Comparison of ENCODE assay signal across 24 cellular contexts in the genomic region with DNA sequence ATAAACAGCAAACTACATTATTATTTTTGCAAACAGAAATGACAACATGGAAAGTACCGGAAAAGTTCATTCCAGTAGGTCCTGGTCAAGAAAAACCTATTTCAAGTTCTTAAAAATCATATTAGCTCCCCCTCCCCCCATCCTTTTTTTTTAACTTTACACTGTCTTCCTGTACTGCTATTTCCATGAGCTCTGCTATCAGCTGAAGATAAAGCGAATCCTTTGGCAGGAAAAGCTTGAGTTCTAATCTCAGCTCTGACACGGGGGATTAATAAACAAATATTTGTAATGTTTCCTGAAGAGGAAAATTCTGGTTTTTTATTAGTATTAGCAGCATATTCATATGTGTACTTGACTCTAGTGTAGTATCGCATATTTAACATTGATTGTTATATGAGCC.
"Had no signal": no experiment of that assay in that cellular context is flagged by ENCODE, and none has a peak within 500 bp of the region (broad histone marks: within the 10 kb centered on the region; RNA-seq: fewer than 3 reads in every experiment).

No MANE protein-coding gene starts in this region.

- H3K4me3 ChIP-seq: SJSA1, SK-N-MC had no signal

- H3K36me3 ChIP-seq: SJSA1 had no signal

- H3K9me3 ChIP-seq: SJSA1 had no signal

- H3K27ac ChIP-seq: HL-60, SJSA1, SK-N-MC had no signal

- DNase-seq: KBM-7, MV-4-11, NCI-H1048, NCI-H1105, NCI-H1417, NCI-H1436 treated with DMSO at 0.1 percent for 48 hours, NCI-H1694, NCI-H187 treated with DMSO at 0.1 percent for 48 hours, NCI-H2029 treated with DMSO at 0.1 percent for 48 hours, NCI-H2171 treated with DMSO at 0.1 percent for 48 hours, NCI-H2227 treated with DMSO at 0.1 percent for 48 hours, NCI-H446, NCI-H510A, NCI-H524 treated with DMSO at 0.1 percent for 48 hours, NCI-H69, NCI-H774, Right ventricle myocardium superior, RPMI8226, SIG-M5 had no signal

- H3K27me3 ChIP-seq: SJSA1 had no signal

- H3K4me1 ChIP-seq: SJSA1 had no signal

- FAIRE-seq: HTR-8/SVneo, RCC 7860 had no signal
